Comparison of ENCODE assay signal across 18 cellular contexts in the genomic region with DNA sequence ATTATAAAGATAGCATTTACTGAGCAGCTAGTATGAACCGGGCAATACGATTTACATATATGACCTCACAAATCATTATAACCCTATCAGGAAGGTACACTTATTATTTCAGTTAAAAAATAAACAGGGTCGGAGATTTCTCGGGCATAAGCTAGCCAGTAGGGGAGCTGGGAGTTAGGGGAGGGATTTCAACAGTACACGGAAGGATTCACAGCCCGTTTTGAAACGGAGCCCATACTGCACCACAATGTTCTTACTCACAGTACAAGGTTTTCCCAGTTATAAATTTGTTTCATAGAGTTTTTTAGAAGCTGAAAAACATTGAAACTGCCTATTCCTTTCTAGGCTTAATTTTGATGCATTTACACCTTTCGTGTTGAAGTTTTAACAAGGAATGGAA.
"Had no signal": no experiment of that assay in that cellular context is flagged by ENCODE, and none has a peak within 500 bp of the region (broad histone marks: within the 10 kb centered on the region; RNA-seq: fewer than 3 reads in every experiment).

No MANE protein-coding gene starts in this region.

- H3K36me3 ChIP-seq: colonic mucosa, esophagus muscularis mucosa, prostate gland, right lobe of liver, uterus had no signal

- H3K27me3 Mint-ChIP-seq: activated B cell treated with CpG ODN at 0.5 μM for 24 hours; activated CD4-positive, alpha-beta T cell treated with anti-CD3 and anti-CD28 coated beads, Interleukin-2, amount 10 ng/mL, durations not matched to agents 24 days and 14 days; stimulated activated naive CD8-positive, alpha-beta T cell treated with anti-CD3 and anti-CD28 coated beads, Interleukin-15, amount 100 ng/mL, for 72 hours had no signal

- H3K9me3 ChIP-seq: colonic mucosa, esophagus muscularis mucosa, prostate gland, right lobe of liver, uterus had no signal

- H3K27ac ChIP-seq: colonic mucosa, esophagus muscularis mucosa, foreskin keratinocyte, prostate gland, right lobe of liver had no signal

- H3K4me3 Mint-ChIP-seq: activated B cell treated with CpG ODN at 0.5 μM for 24 hours; activated CD4-positive, alpha-beta T cell treated with anti-CD3 and anti-CD28 coated beads, Interleukin-2, amount 10 ng/mL, durations not matched to agents 24 days and 14 days; activated CD8-positive, alpha-beta T cell treated with anti-CD3 and anti-CD28 coated beads, Interleukin-2, amount 10 ng/mL, durations not matched to agents 7 days and 5 days; activated T-cell treated with anti-CD3 and anti-CD28 coated beads, Interleukin-2, amount 50 U/mL, for 72 hours; immature natural killer cell; nephron progenitor cell; stimulated activated naive CD8-positive, alpha-beta T cell treated with anti-CD3 and anti-CD28 coated beads, Interleukin-15, amount 100 ng/mL, for 72 hours; T-helper 2 cell treated with Interferon-gamma antibody and Interleukin-4, amounts not matched to agents 5 μg/mL and 100 μg/mL, for 36 hours had no signal

- DNase-seq: activated B cell treated with CpG ODN at 0.5 μM for 24 hours; activated CD4-positive, alpha-beta T cell treated with anti-CD3 and anti-CD28 coated beads, Interleukin-2, amount 10 ng/mL, durations not matched to agents 24 days and 14 days; activated CD8-positive, alpha-beta memory T cell treated with anti-CD3 and anti-CD28 coated beads, Interleukin-2, amount 50 U/mL, for 48 hours; activated CD8-positive, alpha-beta T cell treated with anti-CD3 and anti-CD28 coated beads, Interleukin-2, amount 10 ng/mL, durations not matched to agents 7 days and 5 days; activated gamma-delta T cell; activated T-cell treated with anti-CD3 and anti-CD28 coated beads, Interleukin-2, amount 50 U/mL, for 72 hours; caudate nucleus; colonic mucosa; foreskin keratinocyte; immature natural killer cell; nephron progenitor cell; right lobe of liver; stimulated activated naive CD8-positive, alpha-beta T cell treated with anti-CD3 and anti-CD28 coated beads, Interleukin-15, amount 100 ng/mL, for 72 hours; uterus had no signal

- H3K4me3 ChIP-seq: colonic mucosa, esophagus muscularis mucosa, prostate gland, right lobe of liver, uterus had no signal

- H3K4me1 ChIP-seq: colonic mucosa, prostate gland, right lobe of liver, uterus had no signal

- H3K27ac Mint-ChIP-seq: activated B cell treated with CpG ODN at 0.5 μM for 24 hours; activated CD4-positive, alpha-beta T cell treated with anti-CD3 and anti-CD28 coated beads, Interleukin-2, amount 10 ng/mL, durations not matched to agents 24 days and 14 days; activated CD8-positive, alpha-beta T cell treated with anti-CD3 and anti-CD28 coated beads, Interleukin-2, amount 10 ng/mL, durations not matched to agents 7 days and 5 days; activated naive CD4-positive, alpha-beta T cell treated with anti-CD3 and anti-CD28 coated beads, Interleukin-2, amount 50 U/mL, for 72 hours; activated T-cell treated with anti-CD3 and anti-CD28 coated beads, Interleukin-2, amount 50 U/mL, for 72 hours; immature natural killer cell; nephron progenitor cell; stimulated activated naive CD8-positive, alpha-beta T cell treated with anti-CD3 and anti-CD28 coated beads, Interleukin-15, amount 100 ng/mL, for 72 hours; T-helper 2 cell treated with Interferon-gamma antibody and Interleukin-4, amounts not matched to agents 5 μg/mL and 100 μg/mL, for 36 hours had no signal

- H3K4me1 Mint-ChIP-seq: activated B cell treated with CpG ODN at 0.5 μM for 24 hours; activated CD4-positive, alpha-beta T cell treated with anti-CD3 and anti-CD28 coated beads, Interleukin-2, amount 10 ng/mL, durations not matched to agents 24 days and 14 days; immature natural killer cell; stimulated activated naive CD8-positive, alpha-beta T cell treated with anti-CD3 and anti-CD28 coated beads, Interleukin-15, amount 100 ng/mL, for 72 hours had no signal

- H3K36me3 Mint-ChIP-seq: activated naive CD4-positive, alpha-beta T cell treated with anti-CD3 and anti-CD28 coated beads, Interleukin-2, amount 50 U/mL, for 72 hours; immature natural killer cell had no signal

- ATAC-seq: activated CD8-positive, alpha-beta T cell treated with anti-CD3 and anti-CD28 coated beads, Interleukin-2, amount 10 ng/mL, durations not matched to agents 7 days and 5 days; activated naive CD4-positive, alpha-beta T cell treated with anti-CD3 and anti-CD28 coated beads, Interleukin-2, amount 50 U/mL, for 72 hours; activated T-cell treated with anti-CD3 and anti-CD28 coated beads, Interleukin-2, amount 50 U/mL, for 72 hours; foreskin keratinocyte; right lobe of liver; stimulated activated naive CD8-positive, alpha-beta T cell treated with anti-CD3 and anti-CD28 coated beads, Interleukin-15, amount 100 ng/mL, for 72 hours had no signal

- H3K27me3 ChIP-seq: colonic mucosa, esophagus muscularis mucosa, foreskin keratinocyte, right lobe of liver, uterus had no signal

- H3K9me3 Mint-ChIP-seq: activated B cell treated with CpG ODN at 0.5 μM for 24 hours; activated CD4-positive, alpha-beta T cell treated with anti-CD3 and anti-CD28 coated beads, Interleukin-2, amount 10 ng/mL, durations not matched to agents 24 days and 14 days; stimulated activated naive CD8-positive, alpha-beta T cell treated with anti-CD3 and anti-CD28 coated beads, Interleukin-15, amount 100 ng/mL, for 72 hours; T-helper 2 cell treated with Interferon-gamma antibody and Interleukin-4, amounts not matched to agents 5 μg/mL and 100 μg/mL, for 36 hours had no signal
